In the genomic region with DNA sequence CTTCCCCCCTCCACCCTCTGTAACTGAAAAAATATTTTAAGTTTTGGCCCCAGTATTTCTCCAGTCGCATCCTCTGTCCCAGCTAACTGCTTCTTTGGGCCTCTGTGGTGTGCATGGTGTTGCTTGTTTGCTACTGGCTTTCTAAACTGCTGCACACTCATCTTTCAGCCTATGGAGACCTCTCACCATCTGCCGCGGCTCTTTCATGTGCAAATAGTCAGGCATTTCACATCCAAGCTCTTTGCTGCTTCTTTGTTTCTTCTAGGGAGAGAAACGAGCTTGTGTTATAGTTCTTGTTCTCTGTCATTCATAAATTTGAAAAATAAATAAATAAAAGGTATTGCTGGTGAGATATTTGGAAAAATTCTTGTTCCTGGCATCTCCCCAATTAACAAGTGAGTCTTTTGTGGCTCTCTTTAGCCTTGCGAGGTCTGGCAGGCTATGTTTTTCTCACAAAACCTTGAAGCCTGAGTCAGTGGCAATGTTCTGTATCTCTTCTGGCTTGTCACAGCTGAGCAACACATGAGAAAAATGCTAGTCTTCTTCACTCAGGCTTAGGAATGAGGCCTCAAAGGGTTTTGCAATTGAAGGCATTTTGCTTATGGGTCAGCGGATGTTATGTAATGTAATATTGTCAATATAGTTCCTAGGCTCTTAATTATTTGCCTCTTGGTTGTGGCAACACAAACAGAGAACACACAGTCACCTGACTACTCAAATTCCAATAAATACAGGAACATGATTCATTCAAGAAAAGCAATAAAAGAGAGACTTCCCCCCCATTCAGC, we compare ENCODE assay signal across 10 cellular contexts.
DNase-seq lines count a peak whose midpoint lies in the region; ATAC-seq and TF ChIP-seq lines count a peak whose summit lies in the region.
"Had no signal": no experiment of that assay in that cellular context is flagged by ENCODE, and none has a peak within 500 bp of the region (broad histone marks: within the 10 kb centered on the region; RNA-seq: fewer than 3 reads in every experiment).

No MANE protein-coding gene starts in this region.

- peaks cover 5% of the 10 kb centered on the region; the same call in 1 of the 2 replicates for H3K9me1 ChIP-seq in IMR-90 (ENCODE audit: insufficient read depth, low read length)

- H3K9me3 ChIP-seq in IMR-90 (ENCODE audit: control insufficient read depth, insufficient read depth, low read length): peaks cover 2% of the 10 kb centered on the region; the same call in 1 of the 2 replicates
- H3K9me3 ChIP-seq in adrenal gland (replicated peaks in 1 of 3): no peaks in the 10 kb centered on the region
- H3K9me3 ChIP-seq in gastrocnemius medialis: no peaks in the 10 kb centered on the region

- H4K20me1 ChIP-seq in IMR-90 (ENCODE audit: insufficient read depth, low read length): no peaks in the 10 kb centered on the region

- no peaks in the 10 kb centered on the region for H3K27me3 ChIP-seq in IMR-90 (ENCODE audit: control insufficient read depth, insufficient read depth, low read length)
- H3K27me3 ChIP-seq in adrenal gland: no peaks in the 10 kb centered on the region
- no peaks in the 10 kb centered on the region for H3K27me3 ChIP-seq in gastrocnemius medialis

- H2AK5ac ChIP-seq in IMR-90 (ENCODE audit: low read depth, low read length): no peak overlapping the region

- peak overlapping the region; percentile 58; the same call in 1 of the 2 replicates for H3K14ac ChIP-seq in IMR-90 (replicated peaks; ENCODE audit: low read depth, low read length)

- H3K18ac ChIP-seq in IMR-90 (ENCODE audit: low read depth, low read length): peak overlapping the region; percentile 69

- H3K9ac ChIP-seq in IMR-90 (ENCODE audit: low read depth, low read length): peak overlapping the region; percentile 43

- 0 out of 2 replicates have a peak overlapping the region, but pooled peaks have one; percentile 40 for H2BK120ac ChIP-seq in IMR-90 (ENCODE audit: low read depth, low read length)

- no peaks in the 10 kb centered on the region for H3K36me3 Mint-ChIP-seq in T-helper 2 cell treated with Interferon-gamma antibody and Interleukin-4, amounts not matched to agents 5 μg/mL and 100 μg/mL, for 36 hours (ENCODE audit: low read depth)

- H2AFZ ChIP-seq in IMR-90 (replicated peaks; ENCODE audit: low read length, poor library complexity): no peak overlapping the region

- BruUV-seq in IMR-90 (replicated peaks; lab: Mats Ljungman, UMichigan): no TSS peak

- no peak overlapping the region; the same call in 1 of the 2 replicates for H2BK20ac ChIP-seq in IMR-90 (ENCODE audit: low read depth, low read length)

- intact Hi-C loops in IMR-90 (cut with micrococcal nuclease): no loop called here
- intact Hi-C loops in adrenal gland (cut with DNase I): no loop called here
- intact Hi-C loops in gastrocnemius medialis (cut with DNase I; ENCODE audit: low total_unique reads): no loop called here

- peaks cover 11% of the 10 kb centered on the region for H3K9me3 Mint-ChIP-seq in T-helper 2 cell treated with Interferon-gamma antibody and Interleukin-4, amounts not matched to agents 5 μg/mL and 100 μg/mL, for 36 hours

- no peak overlapping the region for H3K27ac Mint-ChIP-seq in T-helper 2 cell treated with Interferon-gamma antibody and Interleukin-4, amounts not matched to agents 5 μg/mL and 100 μg/mL, for 36 hours

- H3K4ac ChIP-seq in IMR-90 (ENCODE audit: low read depth, low read length): peak overlapping the region; percentile 43

- H3K27ac ChIP-seq in IMR-90 (ENCODE audit: insufficient read depth, low read length) (peak overlapping the region; percentile 83), adrenal gland (peak overlapping the region in 1 of 5 donors; percentile 38), gastrocnemius medialis (no peak overlapping the region)

- H3K27me3 Mint-ChIP-seq in T-helper 2 cell treated with Interferon-gamma antibody and Interleukin-4, amounts not matched to agents 5 μg/mL and 100 μg/mL, for 36 hours (ENCODE audit: low read depth): no peaks in the 10 kb centered on the region

- WGBS in IMR-90 (ENCODE audit: extremely low coverage in 2 of 2, insufficient read length in 1 of 2), 2 experiments: 0% methylated on average over 1 of the region's 6 CpGs; no CpG with 5 or more reads in 1 of the 2 experiments
- WGBS in adrenal gland, 4 donors: 52 to 61% (median 53%) methylated on average over 6 of the region's 6 CpGs

- no peak overlapping the region for H3K4me3 Mint-ChIP-seq in T-helper 2 cell treated with Interferon-gamma antibody and Interleukin-4, amounts not matched to agents 5 μg/mL and 100 μg/mL, for 36 hours

- CTCF ChIA-PET in IMR-90 (lab: Yijun Ruan, JAX): interaction anchor here (0.6 kb wide), 1 partner anchor 280 kb away, joined by 3 read pairs; no protein-coding TSS in a partner anchor

- peak; percentile 98 for ATAC-seq in IMR-90 (ENCODE audit: low read depth)
- ATAC-seq in gastrocnemius medialis: peak; percentile 36 to 50
- ATAC-seq: esophagus mucosa had no signal

- TF ChIP-seq CTCF in IMR-90 (conservative IDR thresholded peaks at IDR 0.05; ENCODE audit: low read depth, low read length): no peak
- TF ChIP-seq CTCF in adrenal gland (IDR thresholded peaks at IDR 0.05): no peak
- TF ChIP-seq CTCF in gastrocnemius medialis (IDR thresholded peaks at IDR 0.05 in 4 of 5, conservative IDR thresholded peaks at IDR 0.05 in 1 of 5): no peak

- TF ChIP-seq RAD21 in IMR-90 (IDR thresholded peaks at IDR 0.05; ENCODE audit: low read length): peak; percentile 17; the same call in 1 of the 2 replicates

- peak overlapping the region; percentile 66 for H2BK5ac ChIP-seq in IMR-90 (ENCODE audit: low read depth, low read length, poor library complexity, severe bottlenecking)

- H4K91ac ChIP-seq in IMR-90 (ENCODE audit: insufficient read depth, low read depth, low read length): no peak overlapping the region

- no peaks in the 10 kb centered on the region for H3K36me3 ChIP-seq in IMR-90 (ENCODE audit: control insufficient read depth, insufficient read depth, low read length)
- no peaks in the 10 kb centered on the region for H3K36me3 ChIP-seq in adrenal gland (replicated peaks in 1 of 2)
- no peaks in the 10 kb centered on the region for H3K36me3 ChIP-seq in gastrocnemius medialis

- TF ChIP-seq POLR2A in IMR-90 (IDR thresholded peaks at IDR 0.05; ENCODE audit: low read depth, low read length): no peak
- no peak for TF ChIP-seq POLR2A in adrenal gland (IDR thresholded peaks at IDR 0.05)
- no peak for TF ChIP-seq POLR2A in gastrocnemius medialis (IDR thresholded peaks at IDR 0.05)

- H4K5ac ChIP-seq in IMR-90 (ENCODE audit: low read depth, low read length): peak overlapping the region; percentile 70

- no peaks in the 10 kb centered on the region for H3K4me1 Mint-ChIP-seq in T-helper 2 cell treated with Interferon-gamma antibody and Interleukin-4, amounts not matched to agents 5 μg/mL and 100 μg/mL, for 36 hours (ENCODE audit: low read depth)

- H3K4me1 ChIP-seq in IMR-90 (ENCODE audit: control insufficient read depth, insufficient read depth, low read length): peaks cover 6% of the 10 kb centered on the region
- no peaks in the 10 kb centered on the region for H3K4me1 ChIP-seq in adrenal gland (replicated peaks in 1 of 2)
- H3K4me1 ChIP-seq in gastrocnemius medialis: no peaks in the 10 kb centered on the region

- peak overlapping the region; percentile 6; the same call in 1 of the 2 replicates for H3K23ac ChIP-seq in IMR-90 (ENCODE audit: low read depth, low read length)

- no peaks in the 10 kb centered on the region for H3K79me1 ChIP-seq in IMR-90 (ENCODE audit: low read depth in 1 of 2, low read length in 2 of 2)

- in situ Hi-C loops in IMR-90 (cut with MboI; ENCODE audit: low sequenced_read_pairs) (no loop called here), gastrocnemius medialis (cut with MboI; ENCODE audit: low sequenced_read_pairs in 4 of 4) (no loop called here)

- H3K4me3 ChIP-seq in IMR-90 (ENCODE audit: insufficient read depth, low read depth, low read length) (no peak overlapping the region), adrenal gland (no peak overlapping the region), gastrocnemius medialis (no peak overlapping the region)

- peak; percentile 97 for DNase-seq in IMR-90
- peak in 5 of 7 donors; percentile 18 to 57 (median 22) for DNase-seq in adrenal gland
- DNase-seq in iPS DF 19.7 (ENCODE audit: low read depth, low spot score): peak; percentile 20
- no peak for DNase-seq in gastrocnemius medialis
- DNase-seq in NCI-H2081 treated with DMSO at 0.1 percent for 48 hours (lab: John Stamatoyannopoulos, UW): no peak
- DNase-seq in T-helper 2 cell treated with Interferon-gamma antibody and Interleukin-4, amounts not matched to agents 5 μg/mL and 100 μg/mL, for 36 hours (ENCODE audit: low spot score): no peak
- no peak for DNase-seq in iPS-NIHi7 (ENCODE audit: extremely low spot score)
- DNase-seq: NCI-H2107, posterior cingulate gyrus had no signal

- H2BK15ac ChIP-seq in IMR-90 (ENCODE audit: low read depth, low read length): no peak overlapping the region

- peak overlapping the region in 1 of 2 experiments; percentile 34; a peak in 1 of 4 replicates for H4K8ac ChIP-seq in IMR-90 (ENCODE audit: low read depth in 2 of 2, low read length in 2 of 2)

- peak overlapping the region; percentile 67 for H3K4me2 ChIP-seq in IMR-90 (ENCODE audit: low read depth, low read length)

- POLR2A ChIA-PET in IMR-90 (lab: Charles Lee; ENCODE audit: unreplicated experiment): interaction anchor here (0.6 kb wide), 1 partner anchor 92 kb away, joined by 7 read pairs; no protein-coding TSS in a partner anchor

- dilution Hi-C loops in IMR-90 (cut with HindIII; ENCODE audit: low sequenced_read_pairs, unreplicated experiment): no loop called here

- H3K56ac ChIP-seq in IMR-90 (ENCODE audit: extremely low read depth, insufficient read depth, low read length): no peak overlapping the region; the same call in 1 of the 2 replicates

- H2AK9ac ChIP-seq in IMR-90 (replicated peaks; ENCODE audit: low read depth, low read length, poor library complexity): no peak overlapping the region

TF ChIP-seq in IMR-90, 13 proteins besides CTCF, POLR2A, EP300 and RAD21 (continues in another document):
- TF ChIP-seq FOS (IDR thresholded peaks at IDR 0.05; ENCODE audit: low read depth, low read length): peak; percentile 45
- TF ChIP-seq, protein P1, sequence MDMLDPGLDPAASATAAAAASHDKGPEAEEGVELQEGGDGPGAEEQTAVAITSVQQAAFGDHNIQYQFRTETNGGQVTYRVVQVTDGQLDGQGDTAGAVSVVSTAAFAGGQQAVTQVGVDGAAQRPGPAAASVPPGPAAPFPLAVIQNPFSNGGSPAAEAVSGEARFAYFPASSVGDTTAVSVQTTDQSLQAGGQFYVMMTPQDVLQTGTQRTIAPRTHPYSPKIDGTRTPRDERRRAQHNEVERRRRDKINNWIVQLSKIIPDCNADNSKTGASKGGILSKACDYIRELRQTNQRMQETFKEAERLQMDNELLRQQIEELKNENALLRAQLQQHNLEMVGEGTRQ (IDR thresholded peaks at IDR 0.05; ENCODE audit: low read depth, low read length): peak; percentile 59; the same call in 1 of the 2 replicates
- TF ChIP-seq NFE2L2 (IDR thresholded peaks at IDR 0.05; ENCODE audit: low read depth, low read length): no peak
- TF ChIP-seq BHLHE40 (IDR thresholded peaks at IDR 0.05; ENCODE audit: low read depth, low read length): peak; percentile 88
- no peak for TF ChIP-seq CHD1 (IDR thresholded peaks at IDR 0.05; ENCODE audit: low read depth, low read length)
- TF ChIP-seq MAFK (IDR thresholded peaks at IDR 0.05; ENCODE audit: low read depth, low read length): peak; percentile 42
- no peak for TF ChIP-seq MAZ (IDR thresholded peaks at IDR 0.05; ENCODE audit: borderline replicate concordance, low read depth, low read length)

Comparison
In these comparisons a context has a peak if more than half of its experiments do, and no peak if none do; other contexts are left out.
1. DNase-seq: peak in IMR-90 (single experiment), adrenal gland (5 of 7) and iPS DF 19.7 (single experiment); none in gastrocnemius medialis (0 of 2), NCI-H2081 treated with DMSO at 0.1 percent for 48 hours (single experiment), T-helper 2 cell treated with Interferon-gamma antibody and Interleukin-4, amounts not matched to agents 5 μg/mL and 100 μg/mL, for 36 hours (single experiment) and iPS-NIHi7 (single experiment).